In genomic region chr7:134562136-134562535, GRCh38 we compare ENCODE assay signal across 13 cellular contexts. TPM values are rescaled to one million over a fixed set of nuclear protein-coding genes. Genes with fewer than 3 reads are reported as not detected.
DNase-seq lines count a peak whose midpoint lies in the region; ATAC-seq and TF ChIP-seq lines count a peak whose summit lies in the region.
"Had no signal": no experiment of that assay in that cellular context is flagged by ENCODE, and none has a peak within 500 bp of the region (broad histone marks: within the 10 kb centered on the region; RNA-seq: fewer than 3 reads in every experiment).

No MANE protein-coding gene starts in this region.

- H3K4me1 Mint-ChIP-seq in activated CD8-positive, alpha-beta memory T cell treated with anti-CD3 and anti-CD28 coated beads, Interleukin-2, amount 10 ng/mL, durations not matched to agents 7 days and 5 days: peaks cover 2% of the 10 kb centered on the region
- H3K4me1 Mint-ChIP-seq in activated naive CD4-positive, alpha-beta T cell treated with anti-CD3 and anti-CD28 coated beads, Interleukin-2, amount 50 U/mL, for 24 hours: peaks cover 6% of the 10 kb centered on the region
- peaks cover 10% of the 10 kb centered on the region for H3K4me1 Mint-ChIP-seq in progenitor cell of endocrine pancreas (ENCODE audit: low read depth)

- H3K4me3 ChIP-seq in testis: no peak overlapping the region
- H3K4me3 ChIP-seq: adrenal gland had no signal

- H3K9me3 ChIP-seq in testis: no peaks in the 10 kb centered on the region
- H3K9me3 ChIP-seq: adrenal gland had no signal

- CTCF ChIA-PET in activated CD8-positive, alpha-beta memory T cell treated with anti-CD3 and anti-CD28 coated beads, Interleukin-2, amount 10 ng/mL, durations not matched to agents 7 days and 5 days (lab: Charles Lee): interaction anchor here (1.3 kb wide), 1 partner anchor 14 kb away, joined by 3 read pairs; no protein-coding TSS in a partner anchor

- H3K9me3 Mint-ChIP-seq in activated CD8-positive, alpha-beta memory T cell treated with anti-CD3 and anti-CD28 coated beads, Interleukin-2, amount 10 ng/mL, durations not matched to agents 7 days and 5 days (ENCODE audit: low read depth): no peaks in the 10 kb centered on the region
- no peaks in the 10 kb centered on the region for H3K9me3 Mint-ChIP-seq in activated naive CD4-positive, alpha-beta T cell treated with anti-CD3 and anti-CD28 coated beads, Interleukin-2, amount 50 U/mL, for 24 hours
- peaks cover 4% of the 10 kb centered on the region for H3K9me3 Mint-ChIP-seq in progenitor cell of endocrine pancreas (ENCODE audit: low read depth)

- TF ChIP-seq POLR2A in testis (IDR thresholded peaks at IDR 0.05): no peak

- WGBS in testis, 2 donors: 68 to 70% methylated on average over 6 of the region's 6 CpGs

- ATAC-seq in activated CD8-positive, alpha-beta memory T cell treated with anti-CD3 and anti-CD28 coated beads, Interleukin-2, amount 10 ng/mL, durations not matched to agents 7 days and 5 days: peak; percentile 23

- DNase-seq in activated CD8-positive, alpha-beta memory T cell treated with anti-CD3 and anti-CD28 coated beads, Interleukin-2, amount 10 ng/mL, durations not matched to agents 7 days and 5 days: no peak
- no peak for DNase-seq in activated CD8-positive, alpha-beta memory T cell treated with anti-CD3 and anti-CD28 coated beads for 24 hours
- DNase-seq in fibroblast of the conjunctiva (ENCODE audit: low read depth) (peak; percentile 5), testis (peak; percentile 45), SK-N-DZ (ENCODE audit: low spot score) (no peak), progenitor cell of endocrine pancreas (ENCODE audit: low spot score, unreplicated experiment) (no peak), NCI-H526 treated with DMSO at 0.1 percent for 48 hours (lab: John Stamatoyannopoulos, UW) (no peak)
- DNase-seq: activated B cell treated with CpG ODN at 0.5 μM for 24 hours; stimulated activated CD4-positive, alpha-beta T cell treated with anti-CD3 and anti-CD28 coated beads, Interleukin-4, amount 100 ng/mL, for 24 hours had no signal

- H3K36me3 Mint-ChIP-seq in activated CD8-positive, alpha-beta memory T cell treated with anti-CD3 and anti-CD28 coated beads, Interleukin-2, amount 10 ng/mL, durations not matched to agents 7 days and 5 days: no peaks in the 10 kb centered on the region
- no peaks in the 10 kb centered on the region for H3K36me3 Mint-ChIP-seq in activated naive CD4-positive, alpha-beta T cell treated with anti-CD3 and anti-CD28 coated beads, Interleukin-2, amount 50 U/mL, for 24 hours
- H3K36me3 Mint-ChIP-seq in progenitor cell of endocrine pancreas (ENCODE audit: insufficient read depth): no peaks in the 10 kb centered on the region

- H3K27ac ChIP-seq in testis: no peak overlapping the region

- intact Hi-C loops in testis (cut with DNase I; ENCODE audit: low total_unique reads): no loop called here

- H3K36me3 ChIP-seq in testis (ENCODE audit: low read depth, missing control alignments): no peaks in the 10 kb centered on the region
- H3K36me3 ChIP-seq: adrenal gland had no signal

- H3K27me3 Mint-ChIP-seq in activated CD8-positive, alpha-beta memory T cell treated with anti-CD3 and anti-CD28 coated beads, Interleukin-2, amount 10 ng/mL, durations not matched to agents 7 days and 5 days: peaks cover 6% of the 10 kb centered on the region
- no peaks in the 10 kb centered on the region for H3K27me3 Mint-ChIP-seq in activated naive CD4-positive, alpha-beta T cell treated with anti-CD3 and anti-CD28 coated beads, Interleukin-2, amount 50 U/mL, for 24 hours
- H3K27me3 Mint-ChIP-seq in progenitor cell of endocrine pancreas: peaks cover 8% of the 10 kb centered on the region
- H3K27me3 Mint-ChIP-seq: type B pancreatic cell had no signal

- TF ChIP-seq CTCF in testis (IDR thresholded peaks at IDR 0.05) (no peak), progenitor cell of endocrine pancreas (IDR thresholded peaks at IDR 0.05; ENCODE audit: unreplicated experiment) (no peak)

- H3K27ac Mint-ChIP-seq in activated CD8-positive, alpha-beta memory T cell treated with anti-CD3 and anti-CD28 coated beads, Interleukin-2, amount 10 ng/mL, durations not matched to agents 7 days and 5 days: no peak overlapping the region
- H3K27ac Mint-ChIP-seq in activated naive CD4-positive, alpha-beta T cell treated with anti-CD3 and anti-CD28 coated beads, Interleukin-2, amount 50 U/mL, for 24 hours: no peak overlapping the region
- no peak overlapping the region for H3K27ac Mint-ChIP-seq in progenitor cell of endocrine pancreas
- H3K27ac Mint-ChIP-seq: activated B cell treated with CpG ODN at 0.5 μM for 24 hours, nephron had no signal

- no peak overlapping the region for H3K4me3 Mint-ChIP-seq in activated CD8-positive, alpha-beta memory T cell treated with anti-CD3 and anti-CD28 coated beads, Interleukin-2, amount 10 ng/mL, durations not matched to agents 7 days and 5 days
- peak overlapping the region; percentile 40 for H3K4me3 Mint-ChIP-seq in activated naive CD4-positive, alpha-beta T cell treated with anti-CD3 and anti-CD28 coated beads, Interleukin-2, amount 50 U/mL, for 24 hours
- H3K4me3 Mint-ChIP-seq in progenitor cell of endocrine pancreas (ENCODE audit: low read depth): no peak overlapping the region
- H3K4me3 Mint-ChIP-seq: activated B cell treated with CpG ODN at 0.5 μM for 24 hours, nephron, type B pancreatic cell had no signal

- peaks cover 2% of the 10 kb centered on the region for H3K4me1 ChIP-seq in testis
- H3K4me1 ChIP-seq: adrenal gland had no signal

- no peaks in the 10 kb centered on the region for H3K27me3 ChIP-seq in testis
- H3K27me3 ChIP-seq: adrenal gland had no signal

RNA-seq across cellular contexts. Expression of gene AKR1B15, which starts 13.2 kb away (rescaled TPM):
- not detected for total RNA-seq in activated CD8-positive, alpha-beta memory T cell treated with anti-CD3 and anti-CD28 coated beads, Interleukin-2, amount 10 ng/mL, durations not matched to agents 7 days and 5 days
- total RNA-seq in testis (1 to 10 TPM; 1.9 to 2.1 TPM), progenitor cell of endocrine pancreas (not detected in 2 replicates)
- polyA plus RNA-seq in testis (ENCODE audit: insufficient read depth, low read depth, low replicate concordance): 0.80 TPM
- polyA plus RNA-seq in SK-N-DZ (2014; cell fraction: cytosol; rRNA removed): not detected in 2 replicates
- not detected in 2 replicates for polyA plus RNA-seq in SK-N-DZ (2014; cell fraction: nucleus; rRNA removed)
- total RNA-seq: activated B cell treated with CpG ODN at 0.5 μM for 24 hours had no signal

RNA-seq across cellular contexts. Expression of gene AKR1B10, which starts 34.8 kb away (rescaled TPM):
- not detected for total RNA-seq in activated CD8-positive, alpha-beta memory T cell treated with anti-CD3 and anti-CD28 coated beads, Interleukin-2, amount 10 ng/mL, durations not matched to agents 7 days and 5 days
- 1 to 10 TPM in 1 of 2 donors, under 1 TPM in 1; 0.81 to 3.3 TPM for total RNA-seq in testis
- polyA plus RNA-seq in testis (ENCODE audit: insufficient read depth, low read depth, low replicate concordance): 1.8 TPM
- not detected in 2 replicates for polyA plus RNA-seq in SK-N-DZ (2014; cell fraction: cytosol; rRNA removed)
- 0.09 TPM in 1 of 2 replicates, not detected in the other for polyA plus RNA-seq in SK-N-DZ (2014; cell fraction: nucleus; rRNA removed)
- total RNA-seq in progenitor cell of endocrine pancreas: 0.55 TPM in 1 of 2 replicates, not detected in the other
- total RNA-seq: activated B cell treated with CpG ODN at 0.5 μM for 24 hours had no signal

Comparison
In these comparisons a context has a peak if more than half of its experiments do, and no peak if none do; other contexts are left out.
1. DNase-seq: peak in fibroblast of the conjunctiva (single experiment) and testis (single experiment); none in activated CD8-positive, alpha-beta memory T cell treated with anti-CD3 and anti-CD28 coated beads, Interleukin-2, amount 10 ng/mL, durations not matched to agents 7 days and 5 days (single experiment), activated CD8-positive, alpha-beta memory T cell treated with anti-CD3 and anti-CD28 coated beads for 24 hours (single experiment), SK-N-DZ (single experiment), progenitor cell of endocrine pancreas (single experiment) and NCI-H526 treated with DMSO at 0.1 percent for 48 hours (single experiment).